ENCODE assay signal across 1 cellular context in genomic region chrX:13876652-13877051, GRCh38.
TF ChIP-seq lines count a peak whose summit lies in the region.

No MANE protein-coding gene starts in this region.

TF ChIP-seq in H1, 55 proteins besides CTCF, POLR2A, EP300 and RAD21 (continued from another document):
- TF ChIP-seq, protein P1, sequence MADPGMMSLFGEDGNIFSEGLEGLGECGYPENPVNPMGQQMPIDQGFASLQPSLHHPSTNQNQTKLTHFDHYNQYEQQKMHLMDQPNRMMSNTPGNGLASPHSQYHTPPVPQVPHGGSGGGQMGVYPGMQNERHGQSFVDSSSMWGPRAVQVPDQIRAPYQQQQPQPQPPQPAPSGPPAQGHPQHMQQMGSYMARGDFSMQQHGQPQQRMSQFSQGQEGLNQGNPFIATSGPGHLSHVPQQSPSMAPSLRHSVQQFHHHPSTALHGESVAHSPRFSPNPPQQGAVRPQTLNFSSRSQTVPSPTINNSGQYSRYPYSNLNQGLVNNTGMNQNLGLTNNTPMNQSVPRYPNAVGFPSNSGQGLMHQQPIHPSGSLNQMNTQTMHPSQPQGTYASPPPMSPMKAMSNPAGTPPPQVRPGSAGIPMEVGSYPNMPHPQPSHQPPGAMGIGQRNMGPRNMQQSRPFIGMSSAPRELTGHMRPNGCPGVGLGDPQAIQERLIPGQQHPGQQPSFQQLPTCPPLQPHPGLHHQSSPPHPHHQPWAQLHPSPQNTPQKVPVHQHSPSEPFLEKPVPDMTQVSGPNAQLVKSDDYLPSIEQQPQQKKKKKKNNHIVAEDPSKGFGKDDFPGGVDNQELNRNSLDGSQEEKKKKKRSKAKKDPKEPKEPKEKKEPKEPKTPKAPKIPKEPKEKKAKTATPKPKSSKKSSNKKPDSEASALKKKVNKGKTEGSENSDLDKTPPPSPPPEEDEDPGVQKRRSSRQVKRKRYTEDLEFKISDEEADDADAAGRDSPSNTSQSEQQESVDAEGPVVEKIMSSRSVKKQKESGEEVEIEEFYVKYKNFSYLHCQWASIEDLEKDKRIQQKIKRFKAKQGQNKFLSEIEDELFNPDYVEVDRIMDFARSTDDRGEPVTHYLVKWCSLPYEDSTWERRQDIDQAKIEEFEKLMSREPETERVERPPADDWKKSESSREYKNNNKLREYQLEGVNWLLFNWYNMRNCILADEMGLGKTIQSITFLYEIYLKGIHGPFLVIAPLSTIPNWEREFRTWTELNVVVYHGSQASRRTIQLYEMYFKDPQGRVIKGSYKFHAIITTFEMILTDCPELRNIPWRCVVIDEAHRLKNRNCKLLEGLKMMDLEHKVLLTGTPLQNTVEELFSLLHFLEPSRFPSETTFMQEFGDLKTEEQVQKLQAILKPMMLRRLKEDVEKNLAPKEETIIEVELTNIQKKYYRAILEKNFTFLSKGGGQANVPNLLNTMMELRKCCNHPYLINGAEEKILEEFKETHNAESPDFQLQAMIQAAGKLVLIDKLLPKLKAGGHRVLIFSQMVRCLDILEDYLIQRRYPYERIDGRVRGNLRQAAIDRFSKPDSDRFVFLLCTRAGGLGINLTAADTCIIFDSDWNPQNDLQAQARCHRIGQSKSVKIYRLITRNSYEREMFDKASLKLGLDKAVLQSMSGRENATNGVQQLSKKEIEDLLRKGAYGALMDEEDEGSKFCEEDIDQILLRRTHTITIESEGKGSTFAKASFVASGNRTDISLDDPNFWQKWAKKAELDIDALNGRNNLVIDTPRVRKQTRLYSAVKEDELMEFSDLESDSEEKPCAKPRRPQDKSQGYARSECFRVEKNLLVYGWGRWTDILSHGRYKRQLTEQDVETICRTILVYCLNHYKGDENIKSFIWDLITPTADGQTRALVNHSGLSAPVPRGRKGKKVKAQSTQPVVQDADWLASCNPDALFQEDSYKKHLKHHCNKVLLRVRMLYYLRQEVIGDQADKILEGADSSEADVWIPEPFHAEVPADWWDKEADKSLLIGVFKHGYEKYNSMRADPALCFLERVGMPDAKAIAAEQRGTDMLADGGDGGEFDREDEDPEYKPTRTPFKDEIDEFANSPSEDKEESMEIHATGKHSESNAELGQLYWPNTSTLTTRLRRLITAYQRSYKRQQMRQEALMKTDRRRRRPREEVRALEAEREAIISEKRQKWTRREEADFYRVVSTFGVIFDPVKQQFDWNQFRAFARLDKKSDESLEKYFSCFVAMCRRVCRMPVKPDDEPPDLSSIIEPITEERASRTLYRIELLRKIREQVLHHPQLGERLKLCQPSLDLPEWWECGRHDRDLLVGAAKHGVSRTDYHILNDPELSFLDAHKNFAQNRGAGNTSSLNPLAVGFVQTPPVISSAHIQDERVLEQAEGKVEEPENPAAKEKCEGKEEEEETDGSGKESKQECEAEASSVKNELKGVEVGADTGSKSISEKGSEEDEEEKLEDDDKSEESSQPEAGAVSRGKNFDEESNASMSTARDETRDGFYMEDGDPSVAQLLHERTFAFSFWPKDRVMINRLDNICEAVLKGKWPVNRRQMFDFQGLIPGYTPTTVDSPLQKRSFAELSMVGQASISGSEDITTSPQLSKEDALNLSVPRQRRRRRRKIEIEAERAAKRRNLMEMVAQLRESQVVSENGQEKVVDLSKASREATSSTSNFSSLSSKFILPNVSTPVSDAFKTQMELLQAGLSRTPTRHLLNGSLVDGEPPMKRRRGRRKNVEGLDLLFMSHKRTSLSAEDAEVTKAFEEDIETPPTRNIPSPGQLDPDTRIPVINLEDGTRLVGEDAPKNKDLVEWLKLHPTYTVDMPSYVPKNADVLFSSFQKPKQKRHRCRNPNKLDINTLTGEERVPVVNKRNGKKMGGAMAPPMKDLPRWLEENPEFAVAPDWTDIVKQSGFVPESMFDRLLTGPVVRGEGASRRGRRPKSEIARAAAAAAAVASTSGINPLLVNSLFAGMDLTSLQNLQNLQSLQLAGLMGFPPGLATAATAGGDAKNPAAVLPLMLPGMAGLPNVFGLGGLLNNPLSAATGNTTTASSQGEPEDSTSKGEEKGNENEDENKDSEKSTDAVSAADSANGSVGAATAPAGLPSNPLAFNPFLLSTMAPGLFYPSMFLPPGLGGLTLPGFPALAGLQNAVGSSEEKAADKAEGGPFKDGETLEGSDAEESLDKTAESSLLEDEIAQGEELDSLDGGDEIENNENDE (IDR thresholded peaks at IDR 0.05; ENCODE audit: insufficient replicate concordance, low read length): no peak
- TF ChIP-seq POLR2AphosphoS5 (IDR thresholded peaks at IDR 0.05; ENCODE audit: low read depth, low read length): no peak
- no peak for TF ChIP-seq BACH1 (IDR thresholded peaks at IDR 0.05; ENCODE audit: low read length)
- no peak for TF ChIP-seq MAFK (IDR thresholded peaks at IDR 0.05; ENCODE audit: low read depth, low read length)
